Comparison of ENCODE assay signal across 14 cellular contexts in genomic region chr6:150012846-150013797, GRCh38. TPM values are rescaled to one million over a fixed set of nuclear protein-coding genes. Genes with fewer than 3 reads are reported as not detected.
"Had no signal": no experiment of that assay in that cellular context is flagged by ENCODE, and none has a peak within 500 bp of the region (broad histone marks: within the 10 kb centered on the region; RNA-seq: fewer than 3 reads in every experiment).

No MANE protein-coding gene starts in this region.

RNA-seq across cellular contexts. Expression of gene RAET1L, which starts 12.2 kb away (rescaled TPM):
- total RNA-seq: left cardiac atrium, liver, lower lobe of right lung, mesothelial cell of epicardium, natural killer cell, osteocyte, posterior vena cava, psoas muscle, sigmoid colon, spleen, tibial nerve, ureter, uterus had no signal
- polyA plus RNA-seq: liver, sigmoid colon, small intestine, spleen had no signal

RNA-seq across cellular contexts. Expression of gene ULBP1, which starts 49.4 kb away (rescaled TPM):
- total RNA-seq: uterus had no signal
